In the genomic region with DNA sequence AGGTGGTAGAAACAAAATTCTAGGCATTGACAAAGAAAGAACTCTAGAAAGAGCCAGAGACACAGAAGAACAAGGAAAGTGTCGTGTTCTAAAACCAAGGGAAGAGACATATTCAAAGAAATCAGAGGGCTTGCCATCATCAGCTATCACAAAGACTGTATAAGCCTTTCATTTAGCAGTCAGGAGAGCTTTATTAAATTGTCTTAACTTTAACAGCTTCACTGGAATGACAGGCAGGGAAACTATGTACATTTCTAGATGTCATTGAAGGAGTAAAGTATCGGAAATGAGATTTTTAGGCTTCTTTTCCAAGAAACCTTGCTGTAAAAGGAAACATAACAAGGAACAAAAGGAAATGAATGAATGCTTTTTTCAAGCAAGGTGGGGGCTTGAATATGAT, we compare ENCODE assay signal across 35 cellular contexts. TPM values are rescaled to one million over a fixed set of nuclear protein-coding genes. Genes with fewer than 3 reads are reported as not detected.
"Had no signal": no experiment of that assay in that cellular context is flagged by ENCODE, and none has a peak within 500 bp of the region (broad histone marks: within the 10 kb centered on the region; RNA-seq: fewer than 3 reads in every experiment).

No MANE protein-coding gene starts in this region.

- H3K9me3 Mint-ChIP-seq: activated CD4-positive, alpha-beta memory T cell treated with anti-CD3 and anti-CD28 coated beads, Interleukin-2, amount 10 ng/mL, durations not matched to agents 7 days and 5 days; activated CD4-positive, alpha-beta T cell treated with anti-CD3 and anti-CD28 coated beads, Interleukin-2, amount 10 ng/mL, durations not matched to agents 7 days and 5 days; activated naive CD4-positive, alpha-beta T cell treated with anti-CD3 and anti-CD28 coated beads, Interleukin-2, amount 10 ng/mL, durations not matched to agents 7 days and 5 days; activated naive CD8-positive, alpha-beta T cell treated with anti-CD3 and anti-CD28 coated beads, Interleukin-2, amount 10 ng/mL, durations not matched to agents 7 days and 5 days; activated T-cell treated with anti-CD3 and anti-CD28 coated beads, Interleukin-2, amount 50 U/mL, for 24 hours; brain; effector memory CD8-positive, alpha-beta T cell; naive B cell; nephron progenitor cell had no signal

- H3K4me1 ChIP-seq: ascending aorta, gastroesophageal sphincter, prostate gland, sigmoid colon, testis, uterus had no signal

- H3K4me3 Mint-ChIP-seq: activated CD4-positive, alpha-beta memory T cell treated with anti-CD3 and anti-CD28 coated beads, Interleukin-2, amount 10 ng/mL, durations not matched to agents 7 days and 5 days; activated CD4-positive, alpha-beta T cell treated with anti-CD3 and anti-CD28 coated beads, Interleukin-2, amount 10 ng/mL, durations not matched to agents 7 days and 5 days; activated naive CD4-positive, alpha-beta T cell treated with anti-CD3 and anti-CD28 coated beads, Interleukin-2, amount 10 ng/mL, durations not matched to agents 7 days and 5 days; activated naive CD8-positive, alpha-beta T cell treated with anti-CD3 and anti-CD28 coated beads, Interleukin-2, amount 10 ng/mL, durations not matched to agents 7 days and 5 days; activated T-cell treated with anti-CD3 and anti-CD28 coated beads, Interleukin-2, amount 50 U/mL, for 24 hours; brain; effector memory CD8-positive, alpha-beta T cell; mesothelial cell of epicardium; naive B cell; nephron progenitor cell had no signal

- ATAC-seq: effector memory CD8-positive, alpha-beta T cell; gastroesophageal sphincter; left cardiac atrium had no signal

- H3K27me3 ChIP-seq: ascending aorta, gastroesophageal sphincter, hepatocyte, ovary, sigmoid colon, testis, uterus had no signal

- H3K4me2 ChIP-seq: hepatocyte had no signal

- FAIRE-seq: keratinocyte, small intestine had no signal

- H3K79me2 ChIP-seq: hepatocyte had no signal

- H3K36me3 ChIP-seq: ascending aorta, gastroesophageal sphincter, ovary, prostate gland, sigmoid colon, uterus had no signal

- H3K27me3 Mint-ChIP-seq: activated CD4-positive, alpha-beta memory T cell treated with anti-CD3 and anti-CD28 coated beads, Interleukin-2, amount 10 ng/mL, durations not matched to agents 7 days and 5 days; activated T-cell treated with anti-CD3 and anti-CD28 coated beads, Interleukin-2, amount 50 U/mL, for 24 hours; naive B cell had no signal

- H3K4me3 ChIP-seq: ascending aorta, gastroesophageal sphincter, hepatocyte, ovary, prostate gland, sigmoid colon, testis, uterus had no signal

- H3K27ac Mint-ChIP-seq: activated CD4-positive, alpha-beta memory T cell treated with anti-CD3 and anti-CD28 coated beads, Interleukin-2, amount 10 ng/mL, durations not matched to agents 7 days and 5 days; activated CD4-positive, alpha-beta T cell treated with anti-CD3 and anti-CD28 coated beads, Interleukin-2, amount 10 ng/mL, durations not matched to agents 7 days and 5 days; activated naive CD4-positive, alpha-beta T cell treated with anti-CD3 and anti-CD28 coated beads, Interleukin-2, amount 10 ng/mL, durations not matched to agents 7 days and 5 days; activated naive CD8-positive, alpha-beta T cell treated with anti-CD3 and anti-CD28 coated beads, Interleukin-2, amount 10 ng/mL, durations not matched to agents 7 days and 5 days; activated T-cell treated with anti-CD3 and anti-CD28 coated beads, Interleukin-2, amount 50 U/mL, for 24 hours; brain; effector memory CD8-positive, alpha-beta T cell; mesothelial cell of epicardium; nephron progenitor cell had no signal

- H3K27ac ChIP-seq: ascending aorta, gastroesophageal sphincter, hepatocyte, ovary, prostate gland, sigmoid colon, testis, uterus had no signal

- H3K4me1 Mint-ChIP-seq: activated CD4-positive, alpha-beta memory T cell treated with anti-CD3 and anti-CD28 coated beads, Interleukin-2, amount 10 ng/mL, durations not matched to agents 7 days and 5 days; activated CD4-positive, alpha-beta T cell treated with anti-CD3 and anti-CD28 coated beads, Interleukin-2, amount 10 ng/mL, durations not matched to agents 7 days and 5 days; activated naive CD4-positive, alpha-beta T cell treated with anti-CD3 and anti-CD28 coated beads, Interleukin-2, amount 10 ng/mL, durations not matched to agents 7 days and 5 days; activated naive CD8-positive, alpha-beta T cell treated with anti-CD3 and anti-CD28 coated beads, Interleukin-2, amount 10 ng/mL, durations not matched to agents 7 days and 5 days; brain had no signal

- H2AFZ ChIP-seq: hepatocyte had no signal

- H3K9me3 ChIP-seq: ascending aorta, gastroesophageal sphincter, ovary, prostate gland, sigmoid colon, testis, uterus had no signal

- DNase-seq: activated CD4-positive, alpha-beta memory T cell treated with anti-CD3 and anti-CD28 coated beads, Interleukin-2, amount 10 ng/mL, durations not matched to agents 7 days and 5 days; activated CD4-positive, alpha-beta T cell treated with anti-CD3 and anti-CD28 coated beads for 1 hour; activated CD4-positive, alpha-beta T cell treated with anti-CD3 and anti-CD28 coated beads, Interleukin-2, amount 10 ng/mL, durations not matched to agents 7 days and 5 days; activated CD8-positive, alpha-beta memory T cell treated with anti-CD3 and anti-CD28 coated beads, Interleukin-2, amount 50 U/mL, for 48 hours; activated gamma-delta T cell; activated naive CD4-positive, alpha-beta T cell treated with anti-CD3 and anti-CD28 coated beads, Interleukin-2, amount 10 ng/mL, durations not matched to agents 7 days and 5 days; activated naive CD8-positive, alpha-beta T cell treated with anti-CD3 and anti-CD28 coated beads, Interleukin-2, amount 10 ng/mL, durations not matched to agents 7 days and 5 days; activated T-cell treated with anti-CD3 and anti-CD28 coated beads, Interleukin-2, amount 50 U/mL, for 24 hours; cortex of kidney; effector memory CD8-positive, alpha-beta T cell; erythroblast; left cardiac atrium; mammary epithelial cell; naive B cell; nephron progenitor cell; ovary; retina; sigmoid colon; small intestine; stimulated activated CD4-positive, alpha-beta T cell treated with anti-CD3 and anti-CD28 coated beads, Interleukin-1b, Interleukin-23, amount 100 ng/mL, for 48 hours; stimulated activated CD4-positive, alpha-beta T cell treated with anti-CD3 and anti-CD28 coated beads, Interleukin-4, amount 100 ng/mL, for 4 hours; stimulated activated CD8-positive, alpha-beta memory T cell treated with anti-CD3 and anti-CD28 coated beads, Interleukin-4, amount 100 ng/mL, for 48 hours; stimulated activated naive CD4-positive, alpha-beta T cell; T-helper 2 cell; testis; trophoblast cell; uterus had no signal

RNA-seq across cellular contexts. Expression of gene KYNU, which starts 15.8 kb away (rescaled TPM):
- total RNA-seq: activated CD4-positive, alpha-beta memory T cell treated with anti-CD3 and anti-CD28 coated beads, Interleukin-2, amount 10 ng/mL, durations not matched to agents 7 days and 5 days; activated CD4-positive, alpha-beta T cell treated with anti-CD3 and anti-CD28 coated beads, Interleukin-2, amount 10 ng/mL, durations not matched to agents 7 days and 5 days; chondrocyte had no signal
